ENCODE assay signal across 29 cellular contexts in genomic region chr18:23324861-23325260, GRCh38.
"Had no signal": no experiment of that assay in that cellular context is flagged by ENCODE, and none has a peak within 500 bp of the region (broad histone marks: within the 10 kb centered on the region; RNA-seq: fewer than 3 reads in every experiment).

No MANE protein-coding gene starts in this region.

- H3K9me3 ChIP-seq: lower lobe of right lung, neutrophil, ovary, right atrium auricular region, right lobe of liver, stomach, suprapubic skin, tibial artery, upper lobe of right lung had no signal

- H3K27me3 ChIP-seq: neural progenitor cell, neutrophil, ovary, right atrium auricular region, right lobe of liver, stomach, suprapubic skin, tibial artery, upper lobe of right lung had no signal

- H3K36me3 ChIP-seq: lower lobe of right lung, neural progenitor cell, neutrophil, ovary, right atrium auricular region, right lobe of liver, stomach, suprapubic skin, tibial artery, upper lobe of right lung had no signal

- H3K4me1 ChIP-seq: right atrium auricular region, right lobe of liver, stomach, suprapubic skin, tibial artery, upper lobe of right lung had no signal

- H3K27ac ChIP-seq: neural progenitor cell, neutrophil, ovary, right atrium auricular region, right lobe of liver, stomach, suprapubic skin, tibial artery had no signal

- H3K4me3 ChIP-seq: lower lobe of right lung, neural progenitor cell, ovary, right atrium auricular region, right lobe of liver, smooth muscle cell, stomach, suprapubic skin, tibial artery, upper lobe of right lung had no signal

- H3K4me3 Mint-ChIP-seq: naive thymus-derived CD8-positive, alpha-beta T cell; nephron; neural progenitor cell; stimulated activated naive B cell treated with anti-CD40 and anti-IgM and Interleukin-4, amounts not matched to agents 10 μg/mL and 1 μg/mL and 100 μg/mL, for 72 hours had no signal

- H3K27me3 Mint-ChIP-seq: progenitor cell of endocrine pancreas; stimulated activated naive B cell treated with anti-CD40 and anti-IgM and Interleukin-4, amounts not matched to agents 10 μg/mL and 1 μg/mL and 100 μg/mL, for 72 hours had no signal

- DNase-seq: hippocampal formation; kidney glomerular epithelial cell; left cardiac atrium; left ventricle myocardium superior; lower lobe of right lung; mammary epithelial cell; mesenchymal stem cell; naive thymus-derived CD8-positive, alpha-beta T cell; occipital lobe; ovary; right lobe of liver; stimulated activated CD4-positive, alpha-beta T cell treated with anti-CD3 and anti-CD28 coated beads, Interleukin-1b, Interleukin-23, amount 100 ng/mL, for 48 hours; stimulated activated CD4-positive, alpha-beta T cell treated with anti-CD3 and anti-CD28 coated beads, Interleukin-2, amount 100 ng/mL, for 48 hours; stimulated activated CD4-positive, alpha-beta T cell treated with anti-CD3 and anti-CD28 coated beads, Interleukin-4, amount 100 ng/mL, for 4 hours; stimulated activated CD8-positive, alpha-beta memory T cell treated with anti-CD3 and anti-CD28 coated beads, Interleukin-4, amount 100 ng/mL, for 48 hours; stimulated activated naive B cell treated with anti-CD40 and anti-IgM and Interleukin-4, amounts not matched to agents 10 μg/mL and 1 μg/mL and 100 μg/mL, for 72 hours; stimulated activated naive CD8-positive, alpha-beta T cell treated with anti-CD3 and anti-CD28 coated beads, Interleukin-15, Interleukin-2, amounts not matched to agents 100 U/mL and 50 U/mL, for 24 hours; stomach; tibial artery; trophoblast cell; upper lobe of right lung had no signal

- H3K27ac Mint-ChIP-seq: naive thymus-derived CD8-positive, alpha-beta T cell; nephron; progenitor cell of endocrine pancreas; stimulated activated naive B cell treated with anti-CD40 and anti-IgM and Interleukin-4, amounts not matched to agents 10 μg/mL and 1 μg/mL and 100 μg/mL, for 72 hours had no signal

- H3K4me1 Mint-ChIP-seq: nephron had no signal

- ATAC-seq: left cardiac atrium; left lobe of liver; left ventricle myocardium superior; naive thymus-derived CD8-positive, alpha-beta T cell; right lobe of liver; stimulated activated naive B cell treated with anti-CD40 and anti-IgM and Interleukin-4, amounts not matched to agents 10 μg/mL and 1 μg/mL and 100 μg/mL, for 72 hours; stimulated activated naive CD8-positive, alpha-beta T cell treated with anti-CD3 and anti-CD28 coated beads, Interleukin-15, Interleukin-2, amounts not matched to agents 100 U/mL and 50 U/mL, for 24 hours had no signal
